In genomic region chr11:109972181-109972715, GRCh38 we compare ENCODE assay signal across 10 cellular contexts.
DNase-seq lines count a peak whose midpoint lies in the region; ATAC-seq and TF ChIP-seq lines count a peak whose summit lies in the region.
"Had no signal": no experiment of that assay in that cellular context is flagged by ENCODE, and none has a peak within 500 bp of the region (broad histone marks: within the 10 kb centered on the region; RNA-seq: fewer than 3 reads in every experiment).

No MANE protein-coding gene starts in this region.

- peak overlapping the region; percentile 30; the same call in 1 of the 2 replicates for H3K9ac ChIP-seq in KMS-11

- H3K9me3 ChIP-seq in ascending aorta, result no peaks in the 10 kb centered on the region

- H3K4me1 ChIP-seq in KMS-11 (ENCODE audit: low read depth, poor library complexity, severe bottlenecking) (peaks cover 74% of the 10 kb centered on the region), ascending aorta (peaks cover 0 to 9% of the 10 kb centered on the region in 2 donors)

- ATAC-seq in GM18873 (IDR thresholded peaks at IDR 0.05; ENCODE audit: low FRiP score, unreplicated experiment) (peak; percentile 69), HG02610 (IDR thresholded peaks at IDR 0.05; ENCODE audit: unreplicated experiment) (peak; percentile 33), naive B cell (ENCODE audit: low read depth in 2 of 2) (peak; percentile 44 to 46)
- ATAC-seq: activated CD8-positive, alpha-beta T cell treated with anti-CD3 and anti-CD28 coated beads, Interleukin-2, amount 10 ng/mL, durations not matched to agents 7 days and 5 days had no signal

- H3K4me3 ChIP-seq in KMS-11 (IDR thresholded peaks at IDR 0.05; ENCODE audit: insufficient read depth, low read depth, low read length), result no peak overlapping the region
- no peak overlapping the region for H3K4me3 ChIP-seq in ascending aorta

- H3K27me3 ChIP-seq in KMS-11 (ENCODE audit: insufficient read depth, low read depth) (no peaks in the 10 kb centered on the region), ascending aorta (no peaks in the 10 kb centered on the region)

- no peak overlapping the region for H3K27ac Mint-ChIP-seq in naive B cell
- H3K27ac Mint-ChIP-seq in activated T-cell treated with anti-CD3 and anti-CD28 coated beads, Interleukin-2, amount 50 U/mL, for 24 hours, result no peak overlapping the region
- H3K27ac Mint-ChIP-seq: activated CD8-positive, alpha-beta T cell treated with anti-CD3 and anti-CD28 coated beads, Interleukin-2, amount 10 ng/mL, durations not matched to agents 7 days and 5 days had no signal

- H3K27ac ChIP-seq in KMS-11 (peak overlapping the region; percentile 90), ascending aorta (no peak overlapping the region)

- H3K36me3 ChIP-seq in KMS-11 (ENCODE audit: insufficient read depth) (no peaks in the 10 kb centered on the region), ascending aorta (no peaks in the 10 kb centered on the region)

- DNase-seq in naive B cell (no peak), ascending aorta (ENCODE audit: low spot score in 2 of 2) (no peak), NCI-H2227 treated with DMSO at 0.1 percent for 48 hours (lab: John Stamatoyannopoulos, UW) (no peak)
- no peak for DNase-seq in activated T-cell treated with anti-CD3 and anti-CD28 coated beads, Interleukin-2, amount 50 U/mL, for 24 hours
- DNase-seq in activated T-cell treated with anti-CD3 and anti-CD28 coated beads, Interleukin-2, amount 50 U/mL, for 48 hours, result no peak
- DNase-seq: activated CD8-positive, alpha-beta T cell treated with anti-CD3 and anti-CD28 coated beads, Interleukin-2, amount 10 ng/mL, durations not matched to agents 7 days and 5 days; effector memory CD4-positive, alpha-beta T cell had no signal

- H3K4me1 Mint-ChIP-seq in naive B cell, result peaks cover 18 to 34% (median 22%) of the 10 kb centered on the region in 3 donors
- peaks cover 9% of the 10 kb centered on the region for H3K4me1 Mint-ChIP-seq in activated T-cell treated with anti-CD3 and anti-CD28 coated beads, Interleukin-2, amount 50 U/mL, for 24 hours (ENCODE audit: low read depth)

- no peaks in the 10 kb centered on the region for H3K79me2 ChIP-seq in KMS-11 (ENCODE audit: insufficient read depth, low read depth)

- TF ChIP-seq CTCF in KMS-11 (conservative IDR thresholded peaks at IDR 0.05; ENCODE audit: low read depth, low read length) (no peak), ascending aorta (IDR thresholded peaks at IDR 0.05) (no peak)

- H3K9me3 Mint-ChIP-seq in naive B cell, result peaks cover 0 to 10% (median under 1%) of the 10 kb centered on the region in 7 donors
- H3K9me3 Mint-ChIP-seq in activated T-cell treated with anti-CD3 and anti-CD28 coated beads, Interleukin-2, amount 50 U/mL, for 24 hours, result no peaks in the 10 kb centered on the region

- intact Hi-C loops in ascending aorta (cut with DNase I), result no loop called here

- peaks cover 46 to 69% (median 50%) of the 10 kb centered on the region in 3 donors for H3K27me3 Mint-ChIP-seq in naive B cell
- no peaks in the 10 kb centered on the region for H3K27me3 Mint-ChIP-seq in activated T-cell treated with anti-CD3 and anti-CD28 coated beads, Interleukin-2, amount 50 U/mL, for 24 hours

- peak overlapping the region; percentile 33; the same call in 1 of the 2 replicates for H2AFZ ChIP-seq in KMS-11 (ENCODE audit: low read depth)

- H3K4me2 ChIP-seq in KMS-11, result peak overlapping the region; percentile 97

- H3K36me3 Mint-ChIP-seq in naive B cell, result peaks cover 0 to 2% of the 10 kb centered on the region in 2 donors
- no peaks in the 10 kb centered on the region for H3K36me3 Mint-ChIP-seq in activated T-cell treated with anti-CD3 and anti-CD28 coated beads, Interleukin-2, amount 50 U/mL, for 24 hours (ENCODE audit: low read depth)

- no peaks in the 10 kb centered on the region for H4K20me1 ChIP-seq in KMS-11 (ENCODE audit: insufficient read depth)

- H3K4me3 Mint-ChIP-seq in naive B cell, result peak overlapping the region in 4 of 8 donors; percentile 14 to 63 (median 58)
- H3K4me3 Mint-ChIP-seq in activated T-cell treated with anti-CD3 and anti-CD28 coated beads, Interleukin-2, amount 50 U/mL, for 24 hours, result no peak overlapping the region
- H3K4me3 Mint-ChIP-seq: activated CD8-positive, alpha-beta T cell treated with anti-CD3 and anti-CD28 coated beads, Interleukin-2, amount 10 ng/mL, durations not matched to agents 7 days and 5 days had no signal
